8 cellular contexts compared by ENCODE assay signal in the genomic region with DNA sequence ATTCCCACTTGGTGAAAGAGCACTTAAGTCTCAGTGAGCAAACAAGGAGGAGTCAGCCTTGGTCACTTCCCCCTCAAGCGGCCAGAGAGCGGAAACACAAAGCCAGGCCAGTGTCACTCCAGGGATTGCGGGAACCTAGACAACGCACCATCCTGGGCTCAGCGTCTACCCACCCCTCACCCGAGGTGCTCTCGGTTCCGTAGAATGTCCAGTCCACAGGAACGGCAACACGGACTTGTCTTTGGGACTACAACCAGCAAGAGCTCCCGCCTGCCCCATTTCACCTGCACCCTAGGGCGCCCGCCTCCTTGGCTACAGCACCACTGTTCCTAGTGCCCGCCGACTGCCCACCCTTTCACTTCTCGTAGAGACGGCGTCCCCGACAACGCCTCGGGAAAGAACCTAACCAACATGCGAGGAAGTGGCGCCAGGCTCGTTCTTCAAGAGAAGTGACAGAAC. TPM values are rescaled to one million over a fixed set of nuclear protein-coding genes. Genes with fewer than 3 reads are reported as not detected.
A peak's percentile ranks its signal among the peaks of the same experiment; 100 is the strongest.
DNase-seq lines count a peak whose midpoint lies in the region; ATAC-seq and TF ChIP-seq lines count a peak whose summit lies in the region.

No MANE protein-coding gene starts in this region.

- H3K36me3 Mint-ChIP-seq in activated T-helper 1 cell treated with anti-CD3 and anti-CD28 coated beads, Interleukin-12 subunit alpha, Interleukin-12 subunit beta, Interleukin-2, Interleukin-4 antibody, amounts not matched to agents 30 ng/mL and 10 ng/mL and 1 ng/mL, durations not matched to agents 14 hours and 24 hours and 36 hours (ENCODE audit: low read depth) = peaks cover 21% of the 10 kb centered on the region
- H3K36me3 Mint-ChIP-seq in natural killer cell = no peaks in the 10 kb centered on the region

- peaks cover 44% of the 10 kb centered on the region for H3K4me1 Mint-ChIP-seq in activated T-helper 1 cell treated with anti-CD3 and anti-CD28 coated beads, Interleukin-12 subunit alpha, Interleukin-12 subunit beta, Interleukin-2, Interleukin-4 antibody, amounts not matched to agents 30 ng/mL and 10 ng/mL and 1 ng/mL, durations not matched to agents 14 hours and 24 hours and 36 hours (ENCODE audit: low read depth)
- H3K4me1 Mint-ChIP-seq in natural killer cell = peaks cover 46 to 58% of the 10 kb centered on the region in 2 donors

- H3K4me3 Mint-ChIP-seq in activated T-helper 1 cell treated with anti-CD3 and anti-CD28 coated beads, Interleukin-12 subunit alpha, Interleukin-12 subunit beta, Interleukin-2, Interleukin-4 antibody, amounts not matched to agents 30 ng/mL and 10 ng/mL and 1 ng/mL, durations not matched to agents 14 hours and 24 hours and 36 hours = peak overlapping the region; percentile 96
- H3K4me3 Mint-ChIP-seq in natural killer cell = peak overlapping the region; percentile 91

- no peak for TF ChIP-seq POLR2A in tibial nerve (IDR thresholded peaks at IDR 0.05)

- DNase-seq in COLO829 (ENCODE audit: low spot score) (peak; percentile 26), NCI-H748 treated with DMSO at 0.1 percent for 48 hours (lab: John Stamatoyannopoulos, UW) (peak; percentile 36), fibroblast of pulmonary artery (ENCODE audit: low read depth) (peak; percentile 62), natural killer cell (peak; percentile 56), tibial nerve (ENCODE audit: low spot score in 2 of 2) (peak; percentile 20)
- DNase-seq in activated T-helper 1 cell treated with anti-CD3 and anti-CD28 coated beads, Interleukin-12 subunit alpha, Interleukin-12 subunit beta, Interleukin-2, Interleukin-4 antibody, amounts not matched to agents 30 ng/mL and 10 ng/mL and 1 ng/mL, durations not matched to agents 14 hours and 24 hours and 36 hours (ENCODE audit: low spot score) = peak; percentile 45

- H3K9me3 ChIP-seq in tibial nerve = no peaks in the 10 kb centered on the region

- WGBS in tibial nerve, 2 donors = 0 to 1% methylated on average over 24 of the region's 24 CpGs

- no peaks in the 10 kb centered on the region for H3K36me3 ChIP-seq in tibial nerve

- H3K27me3 Mint-ChIP-seq in activated T-helper 1 cell treated with anti-CD3 and anti-CD28 coated beads, Interleukin-12 subunit alpha, Interleukin-12 subunit beta, Interleukin-2, Interleukin-4 antibody, amounts not matched to agents 30 ng/mL and 10 ng/mL and 1 ng/mL, durations not matched to agents 14 hours and 24 hours and 36 hours (ENCODE audit: insufficient read depth) = no peaks in the 10 kb centered on the region
- H3K27me3 Mint-ChIP-seq in natural killer cell (ENCODE audit: low read depth in 2 of 2) = no peaks in the 10 kb centered on the region

- ATAC-seq in GM19328 (IDR thresholded peaks at IDR 0.05; ENCODE audit: unreplicated experiment) (peak; percentile 29), HG03432 (IDR thresholded peaks at IDR 0.05; ENCODE audit: unreplicated experiment) (peak; percentile 46), natural killer cell (peak; percentile 49 to 64 (median 59))

- intact Hi-C loops in activated T-helper 1 cell treated with anti-CD3 and anti-CD28 coated beads, Interleukin-12 subunit alpha, Interleukin-12 subunit beta, Interleukin-2, Interleukin-4 antibody, amounts not matched to agents 30 ng/mL and 10 ng/mL and 1 ng/mL, durations not matched to agents 14 hours and 24 hours and 36 hours (cut with micrococcal nuclease) = loop anchor here (1.0 kb wide), 5 partner anchors 34 to 869 kb away; partner anchors contain the start of genes MAN1A2 and TTF2
- intact Hi-C loops in natural killer cell (cut with micrococcal nuclease) = loop anchor here (10.0 kb wide), 1 partner anchor 1216 kb away; the partner anchor contains the start of gene WARS2

- H3K27ac Mint-ChIP-seq in activated T-helper 1 cell treated with anti-CD3 and anti-CD28 coated beads, Interleukin-12 subunit alpha, Interleukin-12 subunit beta, Interleukin-2, Interleukin-4 antibody, amounts not matched to agents 30 ng/mL and 10 ng/mL and 1 ng/mL, durations not matched to agents 14 hours and 24 hours and 36 hours = peak overlapping the region; percentile 89
- H3K27ac Mint-ChIP-seq in natural killer cell = peak overlapping the region; percentile 91 to 98

- peak overlapping the region; percentile 1 to 90 (median 86) for H3K27ac ChIP-seq in tibial nerve

- H3K4me3 ChIP-seq in fibroblast of pulmonary artery (replicated peaks; ENCODE audit: low read depth, low read length) = peak overlapping the region; percentile 86
- H3K4me3 ChIP-seq in tibial nerve = peak overlapping the region; percentile 76 to 96 (median 87)

- H3K4me1 ChIP-seq in tibial nerve = peaks cover 0 to 45% (median 21%) of the 10 kb centered on the region in 4 donors

- no peaks in the 10 kb centered on the region for H3K27me3 ChIP-seq in tibial nerve

- no peaks in the 10 kb centered on the region for H3K9me3 Mint-ChIP-seq in activated T-helper 1 cell treated with anti-CD3 and anti-CD28 coated beads, Interleukin-12 subunit alpha, Interleukin-12 subunit beta, Interleukin-2, Interleukin-4 antibody, amounts not matched to agents 30 ng/mL and 10 ng/mL and 1 ng/mL, durations not matched to agents 14 hours and 24 hours and 36 hours
- H3K9me3 Mint-ChIP-seq in natural killer cell = no peaks in the 10 kb centered on the region

- peak; percentile 23 for TF ChIP-seq CTCF in fibroblast of pulmonary artery (IDR thresholded peaks at IDR 0.05; ENCODE audit: low read length, missing control alignments)
- no peak for TF ChIP-seq CTCF in natural killer cell (IDR thresholded peaks at IDR 0.05)
- no peak for TF ChIP-seq CTCF in tibial nerve (IDR thresholded peaks at IDR 0.05)

- TF ChIP-seq EP300 in tibial nerve (IDR thresholded peaks at IDR 0.05) = no peak

RNA-seq across cellular contexts. Expression of gene GDAP2, which starts 0.5 kb away (rescaled TPM):
- 21.4 and 29.0 TPM in 2 replicates for total RNA-seq in activated T-helper 1 cell treated with anti-CD3 and anti-CD28 coated beads, Interleukin-12 subunit alpha, Interleukin-12 subunit beta, Interleukin-2, Interleukin-4 antibody, amounts not matched to agents 30 ng/mL and 10 ng/mL and 1 ng/mL, durations not matched to agents 14 hours and 24 hours and 36 hours
- total RNA-seq in natural killer cell = 10 to 100 TPM; 25.4 to 34.7 (median 27.7) TPM
- total RNA-seq in tibial nerve = 10 to 100 TPM; 21.8 to 24.3 (median 22.8) TPM

RNA-seq across cellular contexts. Expression of gene WDR3, which starts 0.6 kb away (rescaled TPM):
- 68.3 and 72.8 TPM in 2 replicates for total RNA-seq in activated T-helper 1 cell treated with anti-CD3 and anti-CD28 coated beads, Interleukin-12 subunit alpha, Interleukin-12 subunit beta, Interleukin-2, Interleukin-4 antibody, amounts not matched to agents 30 ng/mL and 10 ng/mL and 1 ng/mL, durations not matched to agents 14 hours and 24 hours and 36 hours
- total RNA-seq in natural killer cell = 10 to 100 TPM in 1 of 3 donors, 1 to 10 TPM in 2; 7.2 to 13.0 (median 8.3) TPM
- 10 to 100 TPM in 1 of 4 donors, 1 to 10 TPM in 3; 7.2 to 10.5 (median 7.7) TPM for total RNA-seq in tibial nerve

Comparison
In these comparisons a context has a peak if more than half of its experiments do, and no peak if none do; other contexts are left out.
1. Peak in every context shown above with its lines: DNase-seq, ATAC-seq, H3K4me3 ChIP-seq and H3K27ac ChIP-seq.